In genomic region chr20:17965042-17965697, GRCh38 we compare ENCODE assay signal across 1 cellular context.
A peak's percentile ranks its signal among the peaks of the same experiment; 100 is the strongest.
TF ChIP-seq lines count a peak whose summit lies in the region.

No MANE protein-coding gene starts in this region.

TF ChIP-seq in HepG2, 621 proteins besides CTCF, POLR2A, EP300 and RAD21 (continued from another document and continues in another):
- TF ChIP-seq SNAPC4 (CRISPR knock-in tag; IDR thresholded peaks at IDR 0.05) (0 out of 2 replicates have a peak, but pooled peaks have one; percentile 17), XRCC5 (optimal IDR thresholded peaks at IDR 0.05; ENCODE audit: low read length) (no peak), ELF4 (CRISPR knock-in tag; IDR thresholded peaks at IDR 0.05; ENCODE audit: borderline replicate concordance) (peak; percentile 13; the same call in 1 of the 2 replicates), ZNF432 (CRISPR knock-in tag; IDR thresholded peaks at IDR 0.05; ENCODE audit: borderline replicate concordance) (no peak), NBN (conservative IDR thresholded peaks at IDR 0.05) (no peak), SALL2 (CRISPR knock-in tag; IDR thresholded peaks at IDR 0.05) (peak; percentile 57; the same call in 1 of the 2 replicates), ZSCAN9 (CRISPR knock-in tag; IDR thresholded peaks at IDR 0.05; ENCODE audit: borderline replicate concordance) (no peak; the same call in 1 of the 2 replicates), ZNF383 (CRISPR knock-in tag; IDR thresholded peaks at IDR 0.05; ENCODE audit: borderline replicate concordance) (0 out of 2 replicates have a peak, but pooled peaks have one; percentile 10), KLF12 (CRISPR knock-in tag; IDR thresholded peaks at IDR 0.05; ENCODE audit: borderline replicate concordance) (0 out of 2 replicates have a peak, but pooled peaks have one; percentile 75), MYNN (CRISPR knock-in tag; IDR thresholded peaks at IDR 0.05; ENCODE audit: low read depth) (0 out of 2 replicates have a peak, but pooled peaks have one; percentile 52), ZNF136 (CRISPR knock-in tag; IDR thresholded peaks at IDR 0.05; ENCODE audit: low read depth) (no peak), ZBTB39 (CRISPR knock-in tag; IDR thresholded peaks at IDR 0.05) (no peak), IKZF1 (IDR thresholded peaks at IDR 0.05) (no peak), SP1 (IDR thresholded peaks at IDR 0.05) (no peak), SP1 (CRISPR knock-in tag; IDR thresholded peaks at IDR 0.05) (no peak), ZFX (CRISPR knock-in tag; IDR thresholded peaks at IDR 0.05; ENCODE audit: low read depth) (peak; percentile 36; the same call in 1 of the 2 replicates), ZFP90 (CRISPR knock-in tag; IDR thresholded peaks at IDR 0.05; ENCODE audit: borderline replicate concordance) (peak; percentile 71), IRF2 (CRISPR knock-in tag; IDR thresholded peaks at IDR 0.05) (peak; percentile 27), AKAP8 (CRISPR knock-in tag; IDR thresholded peaks at IDR 0.05) (peak; percentile 33; the same call in 1 of the 2 replicates), HIVEP1 (CRISPR knock-in tag; IDR thresholded peaks at IDR 0.05) (no peak), ZZZ3 (CRISPR knock-in tag; IDR thresholded peaks at IDR 0.05; ENCODE audit: borderline replicate concordance) (no peak), SP140L (CRISPR knock-in tag; IDR thresholded peaks at IDR 0.05; ENCODE audit: borderline replicate concordance) (no peak), MZF1 (CRISPR knock-in tag; IDR thresholded peaks at IDR 0.05; ENCODE audit: borderline replicate concordance) (no peak), NR2F6 (IDR thresholded peaks at IDR 0.05) (peak; percentile 29; the same call in 1 of the 2 replicates), NR2F6 (CRISPR knock-in tag; IDR thresholded peaks at IDR 0.05) (no peak), BRD4 (CRISPR knock-in tag; IDR thresholded peaks at IDR 0.05) (no peak), ZMYM2 (CRISPR knock-in tag; IDR thresholded peaks at IDR 0.05) (no peak), MEF2D (CRISPR knock-in tag; IDR thresholded peaks at IDR 0.05) (no peak), ZSCAN31 (CRISPR knock-in tag; IDR thresholded peaks at IDR 0.05; ENCODE audit: low read depth) (peak; percentile 58)
- TF ChIP-seq, protein P1, sequence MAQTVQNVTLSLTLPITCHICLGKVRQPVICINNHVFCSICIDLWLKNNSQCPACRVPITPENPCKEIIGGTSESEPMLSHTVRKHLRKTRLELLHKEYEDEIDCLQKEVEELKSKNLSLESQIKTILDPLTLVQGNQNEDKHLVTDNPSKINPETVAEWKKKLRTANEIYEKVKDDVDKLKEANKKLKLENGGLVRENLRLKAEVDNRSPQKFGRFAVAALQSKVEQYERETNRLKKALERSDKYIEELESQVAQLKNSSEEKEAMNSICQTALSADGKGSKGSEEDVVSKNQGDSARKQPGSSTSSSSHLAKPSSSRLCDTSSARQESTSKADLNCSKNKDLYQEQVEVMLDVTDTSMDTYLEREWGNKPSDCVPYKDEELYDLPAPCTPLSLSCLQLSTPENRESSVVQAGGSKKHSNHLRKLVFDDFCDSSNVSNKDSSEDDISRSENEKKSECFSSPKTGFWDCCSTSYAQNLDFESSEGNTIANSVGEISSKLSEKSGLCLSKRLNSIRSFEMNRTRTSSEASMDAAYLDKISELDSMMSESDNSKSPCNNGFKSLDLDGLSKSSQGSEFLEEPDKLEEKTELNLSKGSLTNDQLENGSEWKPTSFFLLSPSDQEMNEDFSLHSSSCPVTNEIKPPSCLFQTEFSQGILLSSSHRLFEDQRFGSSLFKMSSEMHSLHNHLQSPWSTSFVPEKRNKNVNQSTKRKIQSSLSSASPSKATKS (CRISPR knock-in tag; IDR thresholded peaks at IDR 0.05) = no peak
- TF ChIP-seq, protein P2, sequence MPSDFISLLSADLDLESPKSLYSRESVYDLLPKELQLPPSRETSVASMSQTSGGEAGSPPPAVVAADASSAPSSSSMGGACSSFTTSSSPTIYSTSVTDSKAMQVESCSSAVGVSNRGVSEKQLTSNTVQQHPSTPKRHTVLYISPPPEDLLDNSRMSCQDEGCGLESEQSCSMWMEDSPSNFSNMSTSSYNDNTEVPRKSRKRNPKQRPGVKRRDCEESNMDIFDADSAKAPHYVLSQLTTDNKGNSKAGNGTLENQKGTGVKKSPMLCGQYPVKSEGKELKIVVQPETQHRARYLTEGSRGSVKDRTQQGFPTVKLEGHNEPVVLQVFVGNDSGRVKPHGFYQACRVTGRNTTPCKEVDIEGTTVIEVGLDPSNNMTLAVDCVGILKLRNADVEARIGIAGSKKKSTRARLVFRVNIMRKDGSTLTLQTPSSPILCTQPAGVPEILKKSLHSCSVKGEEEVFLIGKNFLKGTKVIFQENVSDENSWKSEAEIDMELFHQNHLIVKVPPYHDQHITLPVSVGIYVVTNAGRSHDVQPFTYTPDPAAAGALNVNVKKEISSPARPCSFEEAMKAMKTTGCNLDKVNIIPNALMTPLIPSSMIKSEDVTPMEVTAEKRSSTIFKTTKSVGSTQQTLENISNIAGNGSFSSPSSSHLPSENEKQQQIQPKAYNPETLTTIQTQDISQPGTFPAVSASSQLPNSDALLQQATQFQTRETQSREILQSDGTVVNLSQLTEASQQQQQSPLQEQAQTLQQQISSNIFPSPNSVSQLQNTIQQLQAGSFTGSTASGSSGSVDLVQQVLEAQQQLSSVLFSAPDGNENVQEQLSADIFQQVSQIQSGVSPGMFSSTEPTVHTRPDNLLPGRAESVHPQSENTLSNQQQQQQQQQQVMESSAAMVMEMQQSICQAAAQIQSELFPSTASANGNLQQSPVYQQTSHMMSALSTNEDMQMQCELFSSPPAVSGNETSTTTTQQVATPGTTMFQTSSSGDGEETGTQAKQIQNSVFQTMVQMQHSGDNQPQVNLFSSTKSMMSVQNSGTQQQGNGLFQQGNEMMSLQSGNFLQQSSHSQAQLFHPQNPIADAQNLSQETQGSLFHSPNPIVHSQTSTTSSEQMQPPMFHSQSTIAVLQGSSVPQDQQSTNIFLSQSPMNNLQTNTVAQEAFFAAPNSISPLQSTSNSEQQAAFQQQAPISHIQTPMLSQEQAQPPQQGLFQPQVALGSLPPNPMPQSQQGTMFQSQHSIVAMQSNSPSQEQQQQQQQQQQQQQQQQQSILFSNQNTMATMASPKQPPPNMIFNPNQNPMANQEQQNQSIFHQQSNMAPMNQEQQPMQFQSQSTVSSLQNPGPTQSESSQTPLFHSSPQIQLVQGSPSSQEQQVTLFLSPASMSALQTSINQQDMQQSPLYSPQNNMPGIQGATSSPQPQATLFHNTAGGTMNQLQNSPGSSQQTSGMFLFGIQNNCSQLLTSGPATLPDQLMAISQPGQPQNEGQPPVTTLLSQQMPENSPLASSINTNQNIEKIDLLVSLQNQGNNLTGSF (CRISPR knock-in tag; IDR thresholded peaks at IDR 0.05) = no peak
- TF ChIP-seq, protein P3, sequence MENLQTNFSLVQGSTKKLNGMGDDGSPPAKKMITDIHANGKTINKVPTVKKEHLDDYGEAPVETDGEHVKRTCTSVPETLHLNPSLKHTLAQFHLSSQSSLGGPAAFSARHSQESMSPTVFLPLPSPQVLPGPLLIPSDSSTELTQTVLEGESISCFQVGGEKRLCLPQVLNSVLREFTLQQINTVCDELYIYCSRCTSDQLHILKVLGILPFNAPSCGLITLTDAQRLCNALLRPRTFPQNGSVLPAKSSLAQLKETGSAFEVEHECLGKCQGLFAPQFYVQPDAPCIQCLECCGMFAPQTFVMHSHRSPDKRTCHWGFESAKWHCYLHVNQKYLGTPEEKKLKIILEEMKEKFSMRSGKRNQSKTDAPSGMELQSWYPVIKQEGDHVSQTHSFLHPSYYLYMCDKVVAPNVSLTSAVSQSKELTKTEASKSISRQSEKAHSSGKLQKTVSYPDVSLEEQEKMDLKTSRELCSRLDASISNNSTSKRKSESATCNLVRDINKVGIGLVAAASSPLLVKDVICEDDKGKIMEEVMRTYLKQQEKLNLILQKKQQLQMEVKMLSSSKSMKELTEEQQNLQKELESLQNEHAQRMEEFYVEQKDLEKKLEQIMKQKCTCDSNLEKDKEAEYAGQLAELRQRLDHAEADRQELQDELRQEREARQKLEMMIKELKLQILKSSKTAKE (CRISPR knock-in tag; IDR thresholded peaks at IDR 0.05; ENCODE audit: borderline replicate concordance) = no peak
- TF ChIP-seq, protein P4, sequence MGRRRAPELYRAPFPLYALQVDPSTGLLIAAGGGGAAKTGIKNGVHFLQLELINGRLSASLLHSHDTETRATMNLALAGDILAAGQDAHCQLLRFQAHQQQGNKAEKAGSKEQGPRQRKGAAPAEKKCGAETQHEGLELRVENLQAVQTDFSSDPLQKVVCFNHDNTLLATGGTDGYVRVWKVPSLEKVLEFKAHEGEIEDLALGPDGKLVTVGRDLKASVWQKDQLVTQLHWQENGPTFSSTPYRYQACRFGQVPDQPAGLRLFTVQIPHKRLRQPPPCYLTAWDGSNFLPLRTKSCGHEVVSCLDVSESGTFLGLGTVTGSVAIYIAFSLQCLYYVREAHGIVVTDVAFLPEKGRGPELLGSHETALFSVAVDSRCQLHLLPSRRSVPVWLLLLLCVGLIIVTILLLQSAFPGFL (CRISPR knock-in tag; IDR thresholded peaks at IDR 0.05) = no peak
- TF ChIP-seq, protein P5, sequence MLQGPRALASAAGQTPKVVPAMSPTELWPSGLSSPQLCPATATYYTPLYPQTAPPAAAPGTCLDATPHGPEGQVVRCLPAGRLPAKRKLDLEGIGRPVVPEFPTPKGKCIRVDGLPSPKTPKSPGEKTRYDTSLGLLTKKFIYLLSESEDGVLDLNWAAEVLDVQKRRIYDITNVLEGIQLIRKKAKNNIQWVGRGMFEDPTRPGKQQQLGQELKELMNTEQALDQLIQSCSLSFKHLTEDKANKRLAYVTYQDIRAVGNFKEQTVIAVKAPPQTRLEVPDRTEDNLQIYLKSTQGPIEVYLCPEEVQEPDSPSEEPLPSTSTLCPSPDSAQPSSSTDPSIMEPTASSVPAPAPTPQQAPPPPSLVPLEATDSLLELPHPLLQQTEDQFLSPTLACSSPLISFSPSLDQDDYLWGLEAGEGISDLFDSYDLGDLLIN (CRISPR knock-in tag; IDR thresholded peaks at IDR 0.05; ENCODE audit: borderline replicate concordance) = no peak
- TF ChIP-seq, protein P6, sequence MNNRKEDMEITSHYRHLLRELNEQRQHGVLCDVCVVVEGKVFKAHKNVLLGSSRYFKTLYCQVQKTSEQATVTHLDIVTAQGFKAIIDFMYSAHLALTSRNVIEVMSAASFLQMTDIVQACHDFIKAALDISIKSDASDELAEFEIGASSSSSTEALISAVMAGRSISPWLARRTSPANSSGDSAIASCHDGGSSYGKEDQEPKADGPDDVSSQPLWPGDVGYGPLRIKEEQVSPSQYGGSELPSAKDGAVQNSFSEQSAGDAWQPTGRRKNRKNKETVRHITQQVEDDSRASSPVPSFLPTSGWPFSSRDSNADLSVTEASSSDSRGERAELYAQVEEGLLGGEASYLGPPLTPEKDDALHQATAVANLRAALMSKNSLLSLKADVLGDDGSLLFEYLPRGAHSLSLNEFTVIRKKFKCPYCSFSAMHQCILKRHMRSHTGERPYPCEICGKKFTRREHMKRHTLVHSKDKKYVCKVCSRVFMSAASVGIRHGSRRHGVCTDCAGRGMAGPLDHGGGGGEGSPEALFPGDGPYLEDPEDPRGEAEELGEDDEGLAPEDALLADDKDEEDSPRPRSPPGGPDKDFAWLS (CRISPR knock-in tag; IDR thresholded peaks at IDR 0.05; ENCODE audit: borderline replicate concordance) = no peak
- TF ChIP-seq, protein P7, sequence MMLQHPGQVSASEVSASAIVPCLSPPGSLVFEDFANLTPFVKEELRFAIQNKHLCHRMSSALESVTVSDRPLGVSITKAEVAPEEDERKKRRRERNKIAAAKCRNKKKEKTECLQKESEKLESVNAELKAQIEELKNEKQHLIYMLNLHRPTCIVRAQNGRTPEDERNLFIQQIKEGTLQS (CRISPR knock-in tag; IDR thresholded peaks at IDR 0.05) = peak; percentile 18; the same call in 1 of the 2 replicates
- TF ChIP-seq, protein P8, sequence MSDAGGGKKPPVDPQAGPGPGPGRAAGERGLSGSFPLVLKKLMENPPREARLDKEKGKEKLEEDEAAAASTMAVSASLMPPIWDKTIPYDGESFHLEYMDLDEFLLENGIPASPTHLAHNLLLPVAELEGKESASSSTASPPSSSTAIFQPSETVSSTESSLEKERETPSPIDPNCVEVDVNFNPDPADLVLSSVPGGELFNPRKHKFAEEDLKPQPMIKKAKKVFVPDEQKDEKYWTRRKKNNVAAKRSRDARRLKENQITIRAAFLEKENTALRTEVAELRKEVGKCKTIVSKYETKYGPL (CRISPR knock-in tag; IDR thresholded peaks at IDR 0.05) = 0 out of 2 replicates have a peak, but pooled peaks have one; percentile 43
